ENCODE assay signal across 8 cellular contexts in the genomic region with DNA sequence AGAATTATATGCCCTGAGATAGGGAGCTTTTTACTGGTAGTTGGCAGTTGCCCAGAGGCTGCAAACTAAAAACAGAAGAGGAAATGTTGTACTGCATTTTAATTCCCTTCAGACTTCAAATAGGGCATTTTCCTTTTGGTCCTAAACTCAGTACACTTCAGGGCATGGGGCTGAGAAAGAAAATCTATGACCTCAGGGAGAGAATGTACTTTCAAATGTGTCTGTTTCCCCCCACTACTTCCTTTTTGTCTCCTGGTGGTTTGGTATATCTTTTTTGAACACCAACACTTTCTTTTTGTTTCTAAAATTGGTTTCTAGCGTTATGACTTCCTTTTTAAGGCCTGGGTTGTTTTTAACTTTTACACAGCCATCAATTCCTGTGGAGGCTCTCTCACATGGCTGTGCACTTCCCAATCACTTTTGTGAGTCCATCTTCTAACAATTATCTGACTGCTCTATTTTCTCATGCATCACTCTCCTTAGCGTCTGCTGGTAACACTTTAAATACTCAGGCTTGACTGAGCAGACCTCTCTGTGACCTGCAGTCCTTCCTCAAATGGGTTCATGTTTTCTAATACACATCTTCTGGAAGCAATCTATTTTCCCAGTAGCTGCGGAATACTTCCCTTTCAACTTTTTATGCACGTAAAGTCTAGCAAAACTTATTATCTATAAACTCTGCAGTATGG.
DNase-seq lines count a peak whose midpoint lies in the region; ATAC-seq, FAIRE-seq and TF ChIP-seq lines count a peak whose summit lies in the region.
"Had no signal": no experiment of that assay in that cellular context is flagged by ENCODE, and none has a peak within 500 bp of the region (broad histone marks: within the 10 kb centered on the region; RNA-seq: fewer than 3 reads in every experiment).

No MANE protein-coding gene starts in this region.

- TF ChIP-seq POLR2A in gastrocnemius medialis (IDR thresholded peaks at IDR 0.05) = no peak

- H3K4me1 ChIP-seq in OCI-LY7 (ENCODE audit: insufficient read depth, low read length, poor library complexity, severe bottlenecking) = no peaks in the 10 kb centered on the region
- no peaks in the 10 kb centered on the region for H3K4me1 ChIP-seq in smooth muscle cell (ENCODE audit: low read depth)
- H3K4me1 ChIP-seq in gastrocnemius medialis = no peaks in the 10 kb centered on the region

- POLR2A ChIA-PET in OCI-LY7 (lab: Charles Lee) = interaction anchor here (0.6 to 0.9 kb wide), 2 partner anchors 45 to 1568 kb away, joined by 3 read pairs; no protein-coding TSS in a partner anchor

- no peak for TF ChIP-seq CTCF in OCI-LY7 (conservative IDR thresholded peaks at IDR 0.05; ENCODE audit: low read length)
- TF ChIP-seq CTCF in smooth muscle cell (IDR thresholded peaks at IDR 0.05; ENCODE audit: borderline replicate concordance, insufficient read depth, poor library complexity, severe bottlenecking) = no peak
- no peak for TF ChIP-seq CTCF in gastrocnemius medialis (IDR thresholded peaks at IDR 0.05 in 4 of 5, conservative IDR thresholded peaks at IDR 0.05 in 1 of 5)

- H3K27ac ChIP-seq in OCI-LY7 (ENCODE audit: low read depth, low read length, poor library complexity, severe bottlenecking) (no peak overlapping the region), smooth muscle cell (ENCODE audit: low read depth) (no peak overlapping the region), gastrocnemius medialis (no peak overlapping the region)

- H3K27me3 ChIP-seq in smooth muscle cell (ENCODE audit: low read depth) (no peaks in the 10 kb centered on the region), gastrocnemius medialis (no peaks in the 10 kb centered on the region)

- in situ Hi-C loops in gastrocnemius medialis (cut with MboI; ENCODE audit: low sequenced_read_pairs in 4 of 4) = no loop called here

- H3K9me2 ChIP-seq in OCI-LY7 (ENCODE audit: insufficient read depth, low read length) = no peaks in the 10 kb centered on the region

- no peaks in the 10 kb centered on the region for H4K20me1 ChIP-seq in OCI-LY7 (ENCODE audit: insufficient read depth, low read length)
- H4K20me1 ChIP-seq in smooth muscle cell (ENCODE audit: low read depth) = no peaks in the 10 kb centered on the region

- ATAC-seq in GM19455 (IDR thresholded peaks at IDR 0.05; ENCODE audit: unreplicated experiment) (peak; percentile 63), HG03060 (IDR thresholded peaks at IDR 0.05; ENCODE audit: low read depth, unreplicated experiment) (peak; percentile 82), gastrocnemius medialis (no peak)

- H3K4me3 ChIP-seq in OCI-LY7 (ENCODE audit: low read depth, low read length, poor library complexity, severe bottlenecking) (no peak overlapping the region), smooth muscle cell (no peak overlapping the region), gastrocnemius medialis (no peak overlapping the region)

- H3K4me2 ChIP-seq in OCI-LY7 (ENCODE audit: low read length) (0 out of 2 replicates have a peak overlapping the region, but pooled peaks have one; percentile 15), smooth muscle cell (no peak overlapping the region)

- no TSS peak for BruUV-seq in OCI-LY7 (replicated peaks; lab: Mats Ljungman, UMichigan)

- H2AFZ ChIP-seq in OCI-LY7 (ENCODE audit: low read length) = no peak overlapping the region
- peak overlapping the region; percentile 77 for H2AFZ ChIP-seq in smooth muscle cell (ENCODE audit: low read depth)

- H3K36me3 ChIP-seq in OCI-LY7 (ENCODE audit: insufficient read depth, low read length) (no peaks in the 10 kb centered on the region), smooth muscle cell (ENCODE audit: low read depth) (no peaks in the 10 kb centered on the region), gastrocnemius medialis (no peaks in the 10 kb centered on the region)

- no peak overlapping the region for H3K9ac ChIP-seq in smooth muscle cell (ENCODE audit: low read depth)

- no peaks in the 10 kb centered on the region for H3F3A ChIP-seq in smooth muscle cell (ENCODE audit: low read depth)

- CTCF ChIA-PET in OCI-LY7 (lab: Charles Lee; ENCODE audit: unreplicated experiment) = no interaction called here

- DNase-seq in OCI-LY7 (ENCODE audit: low spot score) (no peak), smooth muscle cell (lab: John Stamatoyannopoulos, UW; ENCODE audit: unreplicated experiment) (no peak), NCI-H524 (lab: John Stamatoyannopoulos, UW) (no peak), RCC 7860 (ENCODE audit: low spot score) (no peak), gastrocnemius medialis (no peak)
- DNase-seq: activated CD8-positive, alpha-beta memory T cell treated with anti-CD3 and anti-CD28 coated beads, Interleukin-2, amount 50 U/mL, for 48 hours had no signal

- H3K9me3 ChIP-seq in OCI-LY7 (ENCODE audit: low read length) = no peaks in the 10 kb centered on the region
- no peaks in the 10 kb centered on the region for H3K9me3 ChIP-seq in smooth muscle cell (replicated peaks; ENCODE audit: low read depth)
- no peaks in the 10 kb centered on the region for H3K9me3 ChIP-seq in gastrocnemius medialis

- FAIRE-seq in RCC 7860 (lab: Jason Lieb, UNC) = no peak

- intact Hi-C loops in OCI-LY7 (cut with micrococcal nuclease; ENCODE audit: unreplicated experiment) = no loop called here
- intact Hi-C loops in gastrocnemius medialis (cut with DNase I; ENCODE audit: low total_unique reads) = no loop called here

- H3K79me2 ChIP-seq in OCI-LY7 (ENCODE audit: insufficient read depth, low read depth, low read length) (no peaks in the 10 kb centered on the region), smooth muscle cell (ENCODE audit: low read depth) (no peaks in the 10 kb centered on the region)

- WGBS in smooth muscle cell (ENCODE audit: low lambda C conversion rate) = 70% methylated on average over 4 of the region's 4 CpGs

Comparison
In these comparisons a context has a peak if more than half of its experiments do, and no peak if none do; other contexts are left out.
1. ATAC-seq: peak in GM19455 (single experiment) and HG03060 (single experiment); none in gastrocnemius medialis (0 of 2).